1 cellular context compared by ENCODE assay signal in the genomic region with DNA sequence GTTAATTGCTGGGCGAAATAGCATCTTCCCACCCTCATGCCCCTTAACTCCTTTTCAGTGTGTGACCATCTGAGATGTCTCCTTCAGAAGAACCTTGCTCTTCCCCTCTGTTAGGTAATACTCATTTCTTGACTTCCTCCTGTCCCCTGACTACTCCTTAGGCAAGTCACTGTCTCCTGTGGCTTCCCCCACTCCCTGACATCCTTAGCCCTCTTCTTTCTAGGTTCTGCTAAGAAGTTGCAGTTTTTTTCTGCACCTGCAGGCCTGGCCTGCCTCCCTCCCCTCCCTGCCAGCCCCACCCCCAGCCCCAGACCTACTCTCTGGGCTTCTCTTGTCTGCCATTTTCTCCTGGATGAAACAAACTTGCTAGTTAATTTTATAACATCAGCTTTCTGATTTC.
TF ChIP-seq lines count a peak whose summit lies in the region.

No MANE protein-coding gene starts in this region.

TF ChIP-seq in GM23338, 12 proteins besides CTCF, POLR2A, EP300 and RAD21 (continued from another document):
- TF ChIP-seq, protein P1, sequence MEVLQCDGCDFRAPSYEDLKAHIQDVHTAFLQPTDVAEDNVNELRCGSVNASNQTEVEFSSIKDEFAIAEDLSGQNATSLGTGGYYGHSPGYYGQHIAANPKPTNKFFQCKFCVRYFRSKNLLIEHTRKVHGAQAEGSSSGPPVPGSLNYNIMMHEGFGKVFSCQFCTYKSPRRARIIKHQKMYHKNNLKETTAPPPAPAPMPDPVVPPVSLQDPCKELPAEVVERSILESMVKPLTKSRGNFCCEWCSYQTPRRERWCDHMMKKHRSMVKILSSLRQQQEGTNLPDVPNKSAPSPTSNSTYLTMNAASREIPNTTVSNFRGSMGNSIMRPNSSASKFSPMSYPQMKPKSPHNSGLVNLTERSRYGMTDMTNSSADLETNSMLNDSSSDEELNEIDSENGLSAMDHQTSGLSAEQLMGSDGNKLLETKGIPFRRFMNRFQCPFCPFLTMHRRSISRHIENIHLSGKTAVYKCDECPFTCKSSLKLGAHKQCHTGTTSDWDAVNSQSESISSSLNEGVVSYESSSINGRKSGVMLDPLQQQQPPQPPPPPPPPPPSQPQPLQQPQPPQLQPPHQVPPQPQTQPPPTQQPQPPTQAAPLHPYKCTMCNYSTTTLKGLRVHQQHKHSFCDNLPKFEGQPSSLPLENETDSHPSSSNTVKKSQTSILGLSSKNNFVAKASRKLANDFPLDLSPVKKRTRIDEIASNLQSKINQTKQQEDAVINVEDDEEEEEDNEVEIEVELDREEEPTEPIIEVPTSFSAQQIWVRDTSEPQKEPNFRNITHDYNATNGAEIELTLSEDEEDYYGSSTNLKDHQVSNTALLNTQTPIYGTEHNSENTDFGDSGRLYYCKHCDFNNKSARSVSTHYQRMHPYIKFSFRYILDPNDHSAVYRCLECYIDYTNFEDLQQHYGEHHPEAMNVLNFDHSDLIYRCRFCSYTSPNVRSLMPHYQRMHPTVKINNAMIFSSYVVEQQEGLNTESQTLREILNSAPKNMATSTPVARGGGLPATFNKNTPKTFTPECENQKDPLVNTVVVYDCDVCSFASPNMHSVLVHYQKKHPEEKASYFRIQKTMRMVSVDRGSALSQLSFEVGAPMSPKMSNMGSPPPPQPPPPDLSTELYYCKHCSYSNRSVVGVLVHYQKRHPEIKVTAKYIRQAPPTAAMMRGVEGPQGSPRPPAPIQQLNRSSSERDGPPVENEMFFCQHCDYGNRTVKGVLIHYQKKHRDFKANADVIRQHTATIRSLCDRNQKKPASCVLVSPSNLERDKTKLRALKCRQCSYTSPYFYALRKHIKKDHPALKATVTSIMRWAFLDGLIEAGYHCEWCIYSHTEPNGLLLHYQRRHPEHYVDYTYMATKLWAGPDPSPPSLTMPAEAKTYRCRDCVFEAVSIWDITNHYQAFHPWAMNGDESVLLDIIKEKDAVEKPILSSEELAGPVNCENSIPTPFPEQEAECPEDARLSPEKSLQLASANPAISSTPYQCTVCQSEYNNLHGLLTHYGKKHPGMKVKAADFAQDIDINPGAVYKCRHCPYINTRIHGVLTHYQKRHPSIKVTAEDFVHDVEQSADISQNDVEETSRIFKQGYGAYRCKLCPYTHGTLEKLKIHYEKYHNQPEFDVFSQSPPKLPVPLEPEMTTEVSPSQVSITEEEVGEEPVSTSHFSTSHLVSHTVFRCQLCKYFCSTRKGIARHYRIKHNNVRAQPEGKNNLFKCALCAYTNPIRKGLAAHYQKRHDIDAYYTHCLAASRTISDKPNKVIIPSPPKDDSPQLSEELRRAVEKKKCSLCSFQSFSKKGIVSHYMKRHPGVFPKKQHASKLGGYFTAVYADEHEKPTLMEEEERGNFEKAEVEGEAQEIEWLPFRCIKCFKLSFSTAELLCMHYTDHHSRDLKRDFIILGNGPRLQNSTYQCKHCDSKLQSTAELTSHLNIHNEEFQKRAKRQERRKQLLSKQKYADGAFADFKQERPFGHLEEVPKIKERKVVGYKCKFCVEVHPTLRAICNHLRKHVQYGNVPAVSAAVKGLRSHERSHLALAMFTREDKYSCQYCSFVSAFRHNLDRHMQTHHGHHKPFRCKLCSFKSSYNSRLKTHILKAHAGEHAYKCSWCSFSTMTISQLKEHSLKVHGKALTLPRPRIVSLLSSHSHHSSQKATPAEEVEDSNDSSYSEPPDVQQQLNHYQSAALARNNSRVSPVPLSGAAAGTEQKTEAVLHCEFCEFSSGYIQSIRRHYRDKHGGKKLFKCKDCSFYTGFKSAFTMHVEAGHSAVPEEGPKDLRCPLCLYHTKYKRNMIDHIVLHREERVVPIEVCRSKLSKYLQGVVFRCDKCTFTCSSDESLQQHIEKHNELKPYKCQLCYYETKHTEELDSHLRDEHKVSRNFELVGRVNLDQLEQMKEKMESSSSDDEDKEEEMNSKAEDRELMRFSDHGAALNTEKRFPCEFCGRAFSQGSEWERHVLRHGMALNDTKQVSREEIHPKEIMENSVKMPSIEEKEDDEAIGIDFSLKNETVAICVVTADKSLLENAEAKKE (CRISPR knock-in tag; IDR thresholded peaks at IDR 0.05): no peak
- TF ChIP-seq ZNF114 (CRISPR knock-in tag; IDR thresholded peaks at IDR 0.05) (no peak), EZH2 (IDR thresholded peaks at IDR 0.05; ENCODE audit: low read depth, unreplicated experiment) (no peak)
